ENCODE assay signal across 8 cellular contexts in genomic region chr7:44325811-44326241, GRCh38. TPM values are rescaled to one million over a fixed set of nuclear protein-coding genes. Genes with fewer than 3 reads are reported as not detected.
DNase-seq lines count a peak whose midpoint lies in the region; ATAC-seq and TF ChIP-seq lines count a peak whose summit lies in the region.

No MANE protein-coding gene starts in this region.

- H4K20me1 ChIP-seq in MM.1S (ENCODE audit: insufficient read depth, low read length) = no peaks in the 10 kb centered on the region

- peaks cover 53% of the 10 kb centered on the region for H3K27me3 Mint-ChIP-seq in T-helper 17 cell

- H3K9me3 ChIP-seq in T-helper 17 cell (ENCODE audit: control insufficient read depth, low read length, poor library complexity, severe bottlenecking) = no peaks in the 10 kb centered on the region
- no peaks in the 10 kb centered on the region for H3K9me3 ChIP-seq in iPS-15b (ENCODE audit: control insufficient read depth, insufficient read depth, low read length)
- no peaks in the 10 kb centered on the region for H3K9me3 ChIP-seq in MM.1S (replicated peaks; ENCODE audit: insufficient read depth, low read length)

- peak overlapping the region; percentile 54 for H3K4me3 ChIP-seq in iPS-15b (ENCODE audit: low read depth, low read length)
- no peak overlapping the region for H3K4me3 ChIP-seq in MM.1S (ENCODE audit: low read length)

- no peaks in the 10 kb centered on the region for H3K79me2 ChIP-seq in MM.1S (ENCODE audit: low read length)

- H3K4me1 ChIP-seq in iPS-15b (ENCODE audit: control insufficient read depth, insufficient read depth, low read length) (peaks cover 4% of the 10 kb centered on the region), MM.1S (ENCODE audit: low read length) (no peaks in the 10 kb centered on the region)

- ATAC-seq in Right ventricle myocardium superior (ENCODE audit: poor library complexity) (peak; percentile 16), Right ventricle myocardium inferior (no peak), T-helper 17 cell (no peak)

- no peak overlapping the region for H3K27ac Mint-ChIP-seq in T-helper 17 cell

- peaks cover 46% of the 10 kb centered on the region for H3K27me3 ChIP-seq in iPS-15b (ENCODE audit: control insufficient read depth, insufficient read depth, low read length)
- peaks cover 40% of the 10 kb centered on the region for H3K27me3 ChIP-seq in MM.1S (replicated peaks; ENCODE audit: insufficient read depth, low read length)

- H3K36me3 Mint-ChIP-seq in T-helper 17 cell (ENCODE audit: low read depth) = peaks cover 8% of the 10 kb centered on the region

- peaks cover 6% of the 10 kb centered on the region for H3K4me1 Mint-ChIP-seq in T-helper 17 cell

- TF ChIP-seq CTCF in MM.1S (IDR thresholded peaks at IDR 0.05; ENCODE audit: low read length) = no peak

- no peaks in the 10 kb centered on the region for H3K9me2 ChIP-seq in MM.1S (replicated peaks; ENCODE audit: insufficient read depth, low read length)

- H3K4me3 Mint-ChIP-seq in T-helper 17 cell = peak overlapping the region; percentile 93

- DNase-seq in Right ventricle myocardium superior (no peak), Right ventricle myocardium inferior (ENCODE audit: missing footprints) (no peak), T-helper 17 cell (no peak), HuH-7.5 (ENCODE audit: low spot score) (no peak), MM.1S (no peak), MV-4-11 (lab: John Stamatoyannopoulos, UW) (no peak)
- no peak for DNase-seq in stimulated activated CD4-positive, alpha-beta T cell treated with anti-CD3 and anti-CD28 coated beads, Interleukin-4, amount 100 ng/mL, for 1 hour

- H2AFZ ChIP-seq in MM.1S (ENCODE audit: low read length) = no peak overlapping the region

- H3K9ac ChIP-seq in iPS-15b (ENCODE audit: low read depth, low read length) (no peak overlapping the region), MM.1S (ENCODE audit: low read length) (no peak overlapping the region)

- H3K36me3 ChIP-seq in iPS-15b (ENCODE audit: control insufficient read depth, insufficient read depth, low read length) = no peaks in the 10 kb centered on the region
- no peaks in the 10 kb centered on the region for H3K36me3 ChIP-seq in MM.1S (replicated peaks; ENCODE audit: insufficient read depth, low read length)

- intact Hi-C loops in Right ventricle myocardium superior (cut with DNase I) (no loop called here), Right ventricle myocardium inferior (cut with DNase I) (loop anchor here (10.0 kb wide), 1 partner anchor 191 kb away; no protein-coding TSS in a partner anchor)

- H3K4me2 ChIP-seq in MM.1S (ENCODE audit: low read depth, low read length) = no peak overlapping the region

- H3K27ac ChIP-seq in MM.1S (ENCODE audit: low read length) = no peak overlapping the region

- H3F3A ChIP-seq in MM.1S (ENCODE audit: insufficient read depth, low read length) = no peaks in the 10 kb centered on the region

RNA-seq across cellular contexts. Expression of gene CAMK2B, which starts 0.4 kb away (rescaled TPM):
- total RNA-seq in Right ventricle myocardium superior (87.2 TPM), Right ventricle myocardium inferior (95.4 TPM), T-helper 17 cell (under 1 TPM in 1 of 2 donors, not detected in 1; 0.31 TPM)

Comparison
In these comparisons a context has a peak if more than half of its experiments do, and no peak if none do; other contexts are left out.
1. RNA of gene CAMK2B, which starts 0.4 kb away (total RNA-seq): 95.4 TPM in Right ventricle myocardium inferior (single experiment) and 87.2 TPM in Right ventricle myocardium superior (single experiment); 0.31 TPM in T-helper 17 cell; every median in the first group is over 10 times any median in the second.